30 cellular contexts compared by ENCODE assay signal in the genomic region with DNA sequence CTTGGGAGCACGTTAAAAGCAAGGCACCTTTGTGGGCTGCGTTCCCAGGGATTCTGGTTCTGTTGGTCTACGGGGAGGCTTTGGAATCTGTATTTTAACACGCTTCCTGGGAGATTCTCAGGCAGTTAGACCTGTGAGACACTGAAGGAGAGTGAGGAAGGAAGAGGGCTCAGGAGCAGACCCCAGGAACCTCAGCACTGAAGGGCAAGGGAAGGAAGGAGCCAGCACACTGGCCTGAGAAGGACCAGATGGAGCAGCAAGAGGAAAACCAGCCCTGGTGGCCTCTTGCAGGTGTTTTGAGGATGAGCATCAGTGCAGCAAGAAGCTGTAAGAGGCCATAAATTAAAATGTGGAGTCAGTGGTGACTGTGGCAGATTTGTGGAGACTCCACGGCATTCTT.
"Had no signal": no experiment of that assay in that cellular context is flagged by ENCODE, and none has a peak within 500 bp of the region (broad histone marks: within the 10 kb centered on the region; RNA-seq: fewer than 3 reads in every experiment).

No MANE protein-coding gene starts in this region.

- H3K27ac ChIP-seq: brain microvascular endothelial cell, SJSA1, WERI-Rb-1 had no signal

- H3K9me3 ChIP-seq: MG63, SJSA1, SK-N-SH had no signal

- H3K36me3 ChIP-seq: brain microvascular endothelial cell, MG63, SJSA1, WERI-Rb-1 had no signal

- H3K27me3 ChIP-seq: MG63, SJSA1 had no signal

- ATAC-seq: activated T-cell treated with anti-CD3 and anti-CD28 coated beads, Interleukin-2, amount 50 U/mL, for 4 hours; Panc1 had no signal

- H3K4me1 ChIP-seq: SJSA1 had no signal

- H3K4me3 ChIP-seq: MG63, SJSA1 had no signal

- DNase-seq: activated CD4-positive, alpha-beta memory T cell treated with anti-CD3 and anti-CD28 coated beads, Interleukin-2, amount 10 ng/mL, durations not matched to agents 7 days and 5 days; activated CD4-positive, alpha-beta T cell treated with anti-CD3 and anti-CD28 coated beads for 1 hour; activated CD4-positive, alpha-beta T cell treated with anti-CD3 and anti-CD28 coated beads for 48 hours; activated CD4-positive, CD25-positive, alpha-beta regulatory T cell; activated effector memory CD4-positive, alpha-beta T cell treated with Interleukin-2 at 50 U/mL for 16 hours; activated naive CD4-positive, alpha-beta T cell treated with anti-CD3 and anti-CD28 coated beads, Interleukin-2, amount 50 U/mL, for 16 hours; activated naive CD8-positive, alpha-beta T cell treated with anti-CD3 and anti-CD28 coated beads for 36 hours; activated T-cell treated with anti-CD3 and anti-CD28 coated beads, Interleukin-2, amount 50 U/mL, for 4 hours; amniotic stem cell; aorta; brain microvascular endothelial cell; central memory CD4-positive, alpha-beta T cell; Kasumi-1; KG1; MG63; NCI-H1048; NCI-H1105 treated with DMSO at 0.1 percent for 48 hours; NCI-H1436; NCI-H1694; NCI-H1930; NCI-H2081 treated with DMSO at 0.1 percent for 48 hours; NCI-H226; NCI-H446 treated with DMSO at 0.1 percent for 48 hours; NCI-H524; NCI-H69; SHP77 treated with DMSO at 0.1 percent for 48 hours; SK-N-SH; WERI-Rb-1 had no signal
